ENCODE assay signal across 8 cellular contexts in the genomic region with DNA sequence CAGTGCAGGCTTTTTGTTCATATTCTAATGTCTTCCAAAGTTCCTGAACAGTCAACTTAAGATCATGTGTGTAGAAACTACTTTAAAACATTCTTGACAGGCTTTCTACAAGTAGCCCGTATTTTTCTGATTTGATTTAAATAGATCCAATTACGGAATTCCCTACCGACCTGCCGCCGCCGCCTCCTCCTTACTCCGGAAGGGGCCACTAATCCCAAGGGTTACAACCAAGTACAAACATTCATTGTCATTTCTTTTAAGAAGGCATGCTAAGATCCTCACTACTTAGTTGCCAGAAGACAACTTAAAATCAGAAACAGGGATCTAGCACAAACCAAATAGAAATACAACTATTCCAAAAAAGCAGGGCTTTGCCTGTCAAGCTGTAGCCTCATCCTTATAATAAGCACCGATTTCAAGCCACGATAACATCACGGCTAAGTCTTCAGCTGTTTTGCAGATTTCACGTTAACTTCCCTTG.
DNase-seq lines count a peak whose midpoint lies in the region; ATAC-seq and TF ChIP-seq lines count a peak whose summit lies in the region.

No MANE protein-coding gene starts in this region.

- no peaks in the 10 kb centered on the region for H3K27me3 ChIP-seq in HL-60 (ENCODE audit: insufficient read depth, poor library complexity, severe bottlenecking)
- H3K27me3 ChIP-seq in adipocyte (replicated peaks; ENCODE audit: control insufficient read depth, insufficient read depth, low read length) = no peaks in the 10 kb centered on the region
- no peaks in the 10 kb centered on the region for H3K27me3 ChIP-seq in iPS-20b (ENCODE audit: insufficient read depth, low read length)

- no peaks in the 10 kb centered on the region for H3K9me3 Mint-ChIP-seq in stimulated activated naive B cell treated with anti-CD40 and anti-IgM and Interleukin-4, amounts not matched to agents 10 μg/mL and 1 μg/mL and 100 μg/mL, for 72 hours

- peak overlapping the region; percentile 97 for H3K27ac ChIP-seq in HL-60 (replicated peaks)
- H3K27ac ChIP-seq in iPS-20b (ENCODE audit: low read length) = peak overlapping the region; percentile 73

- DNase-seq in AG10803 (ENCODE audit: low read depth) (peak; percentile 21), HL-60 (ENCODE audit: low read depth in 1 of 2, low spot score in 1 of 2) (no peak), adipocyte (ENCODE audit: low read depth) (peak; percentile 66)
- DNase-seq in stimulated activated naive B cell treated with anti-CD40 and anti-IgM and Interleukin-4, amounts not matched to agents 10 μg/mL and 1 μg/mL and 100 μg/mL, for 72 hours = no peak
- no peak for DNase-seq in stimulated activated CD8-positive, alpha-beta memory T cell treated with anti-CD3 and anti-CD28 coated beads, Interleukin-4, amount 100 ng/mL, for 48 hours

- H3K4me1 ChIP-seq in adipocyte (ENCODE audit: control insufficient read depth, insufficient read depth, low read length) = peaks cover 23% of the 10 kb centered on the region
- peaks cover 10% of the 10 kb centered on the region; the same call in 1 of the 2 replicates for H3K4me1 ChIP-seq in iPS-20b (ENCODE audit: insufficient read depth, low read length)

- no peaks in the 10 kb centered on the region for H3K9me3 ChIP-seq in adipocyte (ENCODE audit: control insufficient read depth, low read length)
- no peaks in the 10 kb centered on the region for H3K9me3 ChIP-seq in iPS-20b (ENCODE audit: insufficient read depth, low read depth, low read length)

- no peaks in the 10 kb centered on the region for H3K36me3 ChIP-seq in adipocyte (ENCODE audit: control insufficient read depth, insufficient read depth, low read length, severe bottlenecking)
- H3K36me3 ChIP-seq in iPS-20b (ENCODE audit: insufficient read depth, low read depth, low read length) = no peaks in the 10 kb centered on the region

- H3K27ac Mint-ChIP-seq in stimulated activated naive B cell treated with anti-CD40 and anti-IgM and Interleukin-4, amounts not matched to agents 10 μg/mL and 1 μg/mL and 100 μg/mL, for 72 hours = peak overlapping the region; percentile 99

- TF ChIP-seq CTCF in AG10803 (conservative IDR thresholded peaks at IDR 0.05; ENCODE audit: low read length) = 0 out of 2 replicates have a peak, but pooled peaks have one; percentile 4
- no peak for TF ChIP-seq CTCF in HL-60 (IDR thresholded peaks at IDR 0.05; ENCODE audit: insufficient read depth, low read length)

- H3K36me3 Mint-ChIP-seq in stimulated activated naive B cell treated with anti-CD40 and anti-IgM and Interleukin-4, amounts not matched to agents 10 μg/mL and 1 μg/mL and 100 μg/mL, for 72 hours = peaks cover 20 to 29% of the 10 kb centered on the region in 2 donors

- ATAC-seq in stimulated activated naive B cell treated with anti-CD40 and anti-IgM and Interleukin-4, amounts not matched to agents 10 μg/mL and 1 μg/mL and 100 μg/mL, for 72 hours (replicated peaks) = no peak
- ATAC-seq in HG02884 (IDR thresholded peaks at IDR 0.05; ENCODE audit: unreplicated experiment) (no peak), HG03159 (IDR thresholded peaks at IDR 0.05; ENCODE audit: unreplicated experiment) (no peak)

- peaks cover 28 to 48% of the 10 kb centered on the region in 2 donors for H3K4me1 Mint-ChIP-seq in stimulated activated naive B cell treated with anti-CD40 and anti-IgM and Interleukin-4, amounts not matched to agents 10 μg/mL and 1 μg/mL and 100 μg/mL, for 72 hours

- H3K4me3 Mint-ChIP-seq in stimulated activated naive B cell treated with anti-CD40 and anti-IgM and Interleukin-4, amounts not matched to agents 10 μg/mL and 1 μg/mL and 100 μg/mL, for 72 hours = peak overlapping the region; percentile 86 to 97

- H3K27me3 Mint-ChIP-seq in stimulated activated naive B cell treated with anti-CD40 and anti-IgM and Interleukin-4, amounts not matched to agents 10 μg/mL and 1 μg/mL and 100 μg/mL, for 72 hours = no peaks in the 10 kb centered on the region

- H3K4me3 ChIP-seq in AG10803 (ENCODE audit: low read length) (peak overlapping the region; percentile 74), HL-60 (replicated peaks; ENCODE audit: insufficient read depth, low read length) (peak overlapping the region; percentile 65), adipocyte (ENCODE audit: low read length) (peak overlapping the region; percentile 85), iPS-20b (ENCODE audit: low read length) (peak overlapping the region; percentile 94)

- peak overlapping the region; percentile 94 for H3K9ac ChIP-seq in adipocyte (ENCODE audit: low read length)
- peak overlapping the region; percentile 92 for H3K9ac ChIP-seq in iPS-20b (ENCODE audit: low read depth, low read length)

Comparison
In these comparisons a context has a peak if more than half of its experiments do, and no peak if none do; other contexts are left out.
1. DNase-seq: peak in AG10803 (single experiment) and adipocyte (single experiment); none in HL-60 (0 of 2), stimulated activated naive B cell treated with anti-CD40 and anti-IgM and Interleukin-4, amounts not matched to agents 10 μg/mL and 1 μg/mL and 100 μg/mL, for 72 hours (single experiment) and stimulated activated CD8-positive, alpha-beta memory T cell treated with anti-CD3 and anti-CD28 coated beads, Interleukin-4, amount 100 ng/mL, for 48 hours (single experiment).
2. Peak in every context shown above with its lines, with median percentiles within 50 percentile points of each other: H3K4me3 ChIP-seq.